17 cellular contexts compared by ENCODE assay signal in genomic region chr22:21739828-21740377, GRCh38. TPM values are rescaled to one million over a fixed set of nuclear protein-coding genes. Genes with fewer than 3 reads are reported as not detected.
A peak's percentile ranks its signal among the peaks of the same experiment; 100 is the strongest.
DNase-seq lines count a peak whose midpoint lies in the region; ATAC-seq, FAIRE-seq and TF ChIP-seq lines count a peak whose summit lies in the region.
"Had no signal": no experiment of that assay in that cellular context is flagged by ENCODE, and none has a peak within 500 bp of the region (broad histone marks: within the 10 kb centered on the region; RNA-seq: fewer than 3 reads in every experiment).

No MANE protein-coding gene starts in this region.

- H3K4me2 ChIP-seq in K562 (ENCODE audit: insufficient read depth, low read length) = no peak overlapping the region
- H3K4me2 ChIP-seq in PC-3 (ENCODE audit: low read length) = no peak overlapping the region
- H3K4me2 ChIP-seq: A549, GM23338 had no signal

- no peak for TF ChIP-seq POLR2A in K562 (conservative IDR thresholded peaks at IDR 0.05)

- CTCF ChIA-PET in CD4-positive, alpha-beta memory T cell (lab: Charles Lee; ENCODE audit: partially characterized antibody) = no interaction called here
- CTCF ChIA-PET in K562 (lab: Yijun Ruan, JAX; ENCODE audit: low intra/inter-chr PET ratio) = no interaction called here
- CTCF ChIA-PET in PC-3 (lab: Charles Lee) = no interaction called here

- intact Hi-C loops in CD4-positive, alpha-beta memory T cell (cut with micrococcal nuclease) = no loop called here
- intact Hi-C loops in K562 (cut with micrococcal nuclease) = no loop called here
- intact Hi-C loops in PC-3 (cut with micrococcal nuclease) = no loop called here
- intact Hi-C loops in left ventricle myocardium superior (cut with micrococcal nuclease) = no loop called here

- peaks cover 3 to 9% (median 5%) of the 10 kb centered on the region in 4 donors for H3K4me1 Mint-ChIP-seq in CD4-positive, CD25-positive, alpha-beta regulatory T cell
- H3K4me1 Mint-ChIP-seq in CD4-positive, alpha-beta memory T cell = peaks cover 4 to 8% (median 7%) of the 10 kb centered on the region in 4 donors
- H3K4me1 Mint-ChIP-seq in neural crest cell = peaks cover 3% of the 10 kb centered on the region
- peaks cover 5% of the 10 kb centered on the region for H3K4me1 Mint-ChIP-seq in type B pancreatic cell (ENCODE audit: unreplicated experiment)

- H3K27ac Mint-ChIP-seq in CD4-positive, CD25-positive, alpha-beta regulatory T cell = peak overlapping the region in 2 of 3 donors; percentile 76 to 94
- H3K27ac Mint-ChIP-seq in CD4-positive, alpha-beta memory T cell = peak overlapping the region in 4 of 7 donors; percentile 31 to 86 (median 72)
- H3K27ac Mint-ChIP-seq in neural crest cell (ENCODE audit: unreplicated experiment) (no peak overlapping the region), type B pancreatic cell (no peak overlapping the region)
- H3K27ac Mint-ChIP-seq: GM23338 had no signal

- POLR2A ChIA-PET in CD4-positive, alpha-beta memory T cell (lab: Charles Lee; ENCODE audit: partially characterized antibody) = no interaction called here
- POLR2A ChIA-PET in K562 (lab: Yijun Ruan, JAX) (interaction anchor here (0.9 to 2.7 kb wide), 7 partner anchors 9 to 197 kb away, joined by 3 to 13 read pairs (median 4); no protein-coding TSS in a partner anchor), PC-3 (lab: Charles Lee; ENCODE audit: unreplicated experiment) (no interaction called here)

- H3K9me2 ChIP-seq in PC-3 (replicated peaks; ENCODE audit: low read length) = no peaks in the 10 kb centered on the region

- no peaks in the 10 kb centered on the region for H3K9me1 ChIP-seq in K562 (ENCODE audit: control insufficient read depth, insufficient read depth, low read length)

- BruUV-seq in K562 (replicated peaks; lab: Mats Ljungman, UMichigan) (no TSS peak), PC-3 (replicated peaks; lab: Mats Ljungman, UMichigan) (no TSS peak)

- H3K9me3 ChIP-seq in CD4-positive, CD25-positive, alpha-beta regulatory T cell (ENCODE audit: control insufficient read depth in 2 of 2, low read length in 2 of 2) = no peaks in the 10 kb centered on the region
- H3K9me3 ChIP-seq in CD4-positive, alpha-beta memory T cell (ENCODE audit: control insufficient read depth in 1 of 2, low read length in 2 of 2) = no peaks in the 10 kb centered on the region
- H3K9me3 ChIP-seq in K562 (replicated peaks; ENCODE audit: control insufficient read depth, insufficient read depth, low read depth, low read length) = no peaks in the 10 kb centered on the region
- no peaks in the 10 kb centered on the region for H3K9me3 ChIP-seq in PC-3 (ENCODE audit: low read length)
- H3K9me3 ChIP-seq: A549 had no signal

- H3K4me1 ChIP-seq in CD4-positive, CD25-positive, alpha-beta regulatory T cell (ENCODE audit: control insufficient read depth, insufficient read depth, low read length, poor library complexity, severe bottlenecking) = peaks cover 10% of the 10 kb centered on the region
- H3K4me1 ChIP-seq in CD4-positive, alpha-beta memory T cell (ENCODE audit: insufficient read depth, low read length) = peaks cover 3% of the 10 kb centered on the region
- H3K4me1 ChIP-seq in K562 (replicated peaks in 1 of 2; ENCODE audit: control insufficient read depth in 2 of 2, insufficient read depth in 2 of 2, low read length in 2 of 2) (peaks cover 14 to 28% of the 10 kb centered on the region in 2 experiments), PC-3 (ENCODE audit: insufficient read depth, low read length) (no peaks in the 10 kb centered on the region)
- H3K4me1 ChIP-seq: BE2C had no signal

- H3K79me2 ChIP-seq in K562 (ENCODE audit: control insufficient read depth, insufficient read depth, low read length) (no peaks in the 10 kb centered on the region), PC-3 (ENCODE audit: low read length) (no peaks in the 10 kb centered on the region)

- no peak overlapping the region; the same call in 1 of the 2 replicates for H2AFZ ChIP-seq in K562 (ENCODE audit: low read depth, low read length)
- no peak overlapping the region for H2AFZ ChIP-seq in PC-3 (ENCODE audit: low read length)

- H3K4me3 Mint-ChIP-seq in CD4-positive, CD25-positive, alpha-beta regulatory T cell = peak overlapping the region in 1 of 4 donors; percentile 83
- H3K4me3 Mint-ChIP-seq in CD4-positive, alpha-beta memory T cell = no peak overlapping the region
- H3K4me3 Mint-ChIP-seq in neural crest cell = peak overlapping the region; percentile 51
- no peak overlapping the region for H3K4me3 Mint-ChIP-seq in type B pancreatic cell
- H3K4me3 Mint-ChIP-seq: CD14-positive monocyte, GM23338 had no signal

- TF ChIP-seq RAD21 in K562 (CRISPR knock-in tag; conservative IDR thresholded peaks at IDR 0.05 in 1 of 2, IDR thresholded peaks at IDR 0.05 in 1 of 2) = no peak; a peak in 1 of 4 replicates

- TF ChIP-seq EP300 in K562 (IDR thresholded peaks at IDR 0.05; ENCODE audit: low read length) = no peak

- peaks cover 0 to 1% (median 0%) of the 10 kb centered on the region in 7 donors for H3K9me3 Mint-ChIP-seq in CD4-positive, CD25-positive, alpha-beta regulatory T cell
- H3K9me3 Mint-ChIP-seq in CD4-positive, alpha-beta memory T cell = no peaks in the 10 kb centered on the region
- H3K9me3 Mint-ChIP-seq in neural crest cell (no peaks in the 10 kb centered on the region), type B pancreatic cell (no peaks in the 10 kb centered on the region)
- H3K9me3 Mint-ChIP-seq: CD14-positive monocyte, GM23338 had no signal

- no peaks in the 10 kb centered on the region for H3K36me3 ChIP-seq in CD4-positive, CD25-positive, alpha-beta regulatory T cell (ENCODE audit: control insufficient read depth, insufficient read depth, low read length)
- H3K36me3 ChIP-seq in CD4-positive, alpha-beta memory T cell (ENCODE audit: insufficient read depth, low read length) = no peaks in the 10 kb centered on the region
- H3K36me3 ChIP-seq in K562 (ENCODE audit: control insufficient read depth, insufficient read depth, low read length) (no peaks in the 10 kb centered on the region), PC-3 (ENCODE audit: low read depth, low read length) (no peaks in the 10 kb centered on the region)
- H3K36me3 ChIP-seq: BE2C had no signal

- DNase-seq in CD4-positive, CD25-positive, alpha-beta regulatory T cell = no peak
- no peak for DNase-seq in CD4-positive, alpha-beta memory T cell
- DNase-seq in K562 (ENCODE audit: extremely low read depth in 1 of 4, low spot score in 3 of 4) = peak in 1 of 4 experiments; percentile 33
- DNase-seq in neural crest cell (ENCODE audit: low read depth, low spot score) = no peak
- DNase-seq in type B pancreatic cell (ENCODE audit: extremely low spot score, unreplicated experiment) = no peak
- no peak for DNase-seq in T1000 (lab: John Stamatoyannopoulos, UW)
- no peak for DNase-seq in PC-3
- no peak for DNase-seq in left ventricle myocardium superior
- DNase-seq: BE2C, Calu3, DMS 273 treated with DMSO at 0.1 percent for 48 hours, DMS79 had no signal

- in situ Hi-C loops in K562 (cut with MboI) = no loop called here

- 22% methylated on average over 5 of the region's 5 CpGs for WGBS in K562 (ENCODE audit: insufficient coverage, low coverage, missing lambda C conversion rate)

- H3K9ac ChIP-seq in K562 (ENCODE audit: insufficient read depth in 1 of 2, low read depth in 2 of 2, low read length in 2 of 2) (peak overlapping the region in 1 of 2 experiments; percentile 6; a peak in 1 of 4 replicates), PC-3 (ENCODE audit: low read length) (no peak overlapping the region)

- no peaks in the 10 kb centered on the region for H3K27me3 ChIP-seq in CD4-positive, CD25-positive, alpha-beta regulatory T cell (ENCODE audit: control insufficient read depth, insufficient read depth, low read length)
- no peaks in the 10 kb centered on the region for H3K27me3 ChIP-seq in CD4-positive, alpha-beta memory T cell (ENCODE audit: insufficient read depth, low read length)
- peaks cover 45 to 51% of the 10 kb centered on the region in 2 experiments for H3K27me3 ChIP-seq in K562 (ENCODE audit: control insufficient read depth in 2 of 2, insufficient read depth in 2 of 2, low read length in 2 of 2)
- no peaks in the 10 kb centered on the region for H3K27me3 ChIP-seq in PC-3 (ENCODE audit: low read length)
- H3K27me3 ChIP-seq: BE2C had no signal

- H4K20me1 ChIP-seq in K562 (replicated peaks; ENCODE audit: control insufficient read depth, insufficient read depth, low read length) (peaks cover 10% of the 10 kb centered on the region; the same call in 1 of the 2 replicates), PC-3 (ENCODE audit: low read length) (no peaks in the 10 kb centered on the region)

- peaks cover 12% of the 10 kb centered on the region for H3K27me3 Mint-ChIP-seq in CD4-positive, CD25-positive, alpha-beta regulatory T cell
- no peaks in the 10 kb centered on the region for H3K27me3 Mint-ChIP-seq in CD4-positive, alpha-beta memory T cell
- H3K27me3 Mint-ChIP-seq in neural crest cell (ENCODE audit: low read depth) = peaks cover 6% of the 10 kb centered on the region
- H3K27me3 Mint-ChIP-seq in type B pancreatic cell = peaks cover 12% of the 10 kb centered on the region

- no peak for FAIRE-seq in K562 (lab: Jason Lieb, UNC)
- FAIRE-seq: A549, GM12878, GM18507 had no signal

- ATAC-seq in CD4-positive, CD25-positive, alpha-beta regulatory T cell (ENCODE audit: low read depth in 2 of 2) = no peak
- ATAC-seq in K562 (no peak), PC-3 (no peak), left ventricle myocardium superior (no peak)
- ATAC-seq: A549, GM12878, GM23338 had no signal

- H3K27ac ChIP-seq in CD4-positive, CD25-positive, alpha-beta regulatory T cell (ENCODE audit: insufficient read depth, low read length, poor library complexity, severe bottlenecking) = no peak overlapping the region
- no peak overlapping the region for H3K27ac ChIP-seq in CD4-positive, alpha-beta memory T cell (ENCODE audit: low read depth, low read length)
- no peak overlapping the region for H3K27ac ChIP-seq in K562 (ENCODE audit: extremely low read depth, low read depth, low read length)
- no peak overlapping the region for H3K27ac ChIP-seq in PC-3 (ENCODE audit: low read length)
- H3K27ac ChIP-seq: A549 had no signal

- H3K4me3 ChIP-seq in CD4-positive, CD25-positive, alpha-beta regulatory T cell (ENCODE audit: low read depth, low read length) = no peak overlapping the region
- H3K4me3 ChIP-seq in CD4-positive, alpha-beta memory T cell (ENCODE audit: low read length in 2 of 2) = no peak overlapping the region
- no peak overlapping the region for H3K4me3 ChIP-seq in K562
- H3K4me3 ChIP-seq in PC-3 (ENCODE audit: low read length) = no peak overlapping the region
- H3K4me3 ChIP-seq: A549, GM12878, GM23338 had no signal

- no peak for TF ChIP-seq CTCF in K562 (IDR thresholded peaks at IDR 0.05 in 2 of 3, conservative IDR thresholded peaks at IDR 0.05 in 1 of 3; ENCODE audit: insufficient read depth in 2 of 3, low read depth in 1 of 3, low read length in 3 of 3)
- TF ChIP-seq CTCF in neural crest cell (conservative IDR thresholded peaks at IDR 0.05) = no peak
- TF ChIP-seq CTCF in type B pancreatic cell (conservative IDR thresholded peaks at IDR 0.05) = no peak
- TF ChIP-seq CTCF in PC-3 (conservative IDR thresholded peaks at IDR 0.05; ENCODE audit: low read depth, low read length) = no peak

- no peaks in the 10 kb centered on the region for H3F3A ChIP-seq in PC-3 (ENCODE audit: low read length, unreplicated experiment)

- H3K36me3 Mint-ChIP-seq in CD4-positive, CD25-positive, alpha-beta regulatory T cell = no peaks in the 10 kb centered on the region
- H3K36me3 Mint-ChIP-seq in CD4-positive, alpha-beta memory T cell = peaks cover 3 to 4% of the 10 kb centered on the region in 2 donors
- H3K36me3 Mint-ChIP-seq in neural crest cell (ENCODE audit: low read depth) = no peaks in the 10 kb centered on the region
- H3K36me3 Mint-ChIP-seq in type B pancreatic cell = no peaks in the 10 kb centered on the region
- H3K36me3 Mint-ChIP-seq: CD14-positive monocyte had no signal

RNA-seq across cellular contexts. Expression of gene YPEL1, which starts 4.3 kb away (rescaled TPM):
- total RNA-seq in CD4-positive, CD25-positive, alpha-beta regulatory T cell = 8.9 TPM
- polyA plus RNA-seq in CD4-positive, CD25-positive, alpha-beta regulatory T cell = 10 to 100 TPM in 2 of 4 donors, 1 to 10 TPM in 2; 5.4 to 20.1 (median 11.3) TPM
- total RNA-seq in CD4-positive, alpha-beta memory T cell = 1 to 10 TPM; 8.0 to 9.8 TPM
- polyA plus RNA-seq in CD4-positive, alpha-beta memory T cell = 1 to 10 TPM; 4.9 to 5.3 TPM
- total RNA-seq in K562 (2011; cell fraction: chromatin; rRNA removed; ENCODE audit: low replicate concordance) = 4.4 and 6.2 TPM in 2 replicates
- total RNA-seq in K562 (2011; cell fraction: nucleolus; rRNA removed) = 3.0 TPM in 2 replicates
- total RNA-seq in K562 (2011; cell fraction: nucleoplasm; rRNA removed) = 4.6 and 4.7 TPM in 2 replicates
- total RNA-seq in K562 (2014; rRNA removed) (0.18 and 0.49 TPM in 2 replicates), K562 (2014; rRNA removed; fragmentation: Illumina TruSeq; extraction: Trizol) (0.41 and 0.47 TPM in 2 replicates), K562 (2015; rRNA removed; fragmentation: Illumina TruSeq; extraction: Trizol) (0.15 and 0.25 TPM in 2 replicates), K562 (2021) (0.53 and 0.54 TPM in 2 replicates), neural crest cell (19.5 and 20.9 TPM in 2 replicates), type B pancreatic cell (ENCODE audit: low replicate concordance) (7.8 and 19.3 TPM in 2 replicates), PC-3 (2014; rRNA removed) (0.23 and 3.2 TPM in 2 replicates), left ventricle myocardium superior (3.2 TPM)
- polyA plus RNA-seq in K562 (2011; rRNA removed) (2.2 and 2.4 TPM in 2 replicates), K562 (2014; fragmentation: Illumina TruSeq; extraction: Trizol) (0.46 TPM in 2 replicates), K562 (2014; fragmentation: Nextera tagmentation; extraction: Ambion mirVana) (under 1 TPM; 0.07 to 0.10 TPM), K562 (2014; rRNA removed) (0.36 and 1.7 TPM in 2 replicates)
- 0.63 and 1.4 TPM in 2 replicates for polyA plus RNA-seq in K562 (2011; cell fraction: cytosol; rRNA removed)
- 1.9 and 2.6 TPM in 2 replicates for polyA plus RNA-seq in K562 (2011; cell fraction: nucleus; rRNA removed)
- 0.59 and 4.0 TPM in 2 replicates for polyA plus RNA-seq in K562 (2012)
- 1.4 and 3.0 TPM in 2 replicates for polyA minus RNA-seq in K562 (2011; rRNA and poly(A)+ RNA removed)
- 0.46 and 0.67 TPM in 2 replicates for polyA minus RNA-seq in K562 (2011; cell fraction: cytosol; rRNA and poly(A)+ RNA removed)
- 0.67 and 1.00 TPM in 2 replicates for polyA minus RNA-seq in K562 (2011; cell fraction: nucleus; rRNA and poly(A)+ RNA removed)

Comparison
In these comparisons a context has a peak if more than half of its experiments do, and no peak if none do; other contexts are left out.
1. H3K27ac Mint-ChIP-seq: peak in CD4-positive, CD25-positive, alpha-beta regulatory T cell (2 of 3) and CD4-positive, alpha-beta memory T cell (4 of 7); none in neural crest cell (single experiment) and type B pancreatic cell (single experiment).